Comparison of ENCODE assay signal across 8 cellular contexts in genomic region chr10:103895458-103896186, GRCh38. TPM values are rescaled to one million over a fixed set of nuclear protein-coding genes. Genes with fewer than 3 reads are reported as not detected.
A peak's percentile ranks its signal among the peaks of the same experiment; 100 is the strongest.
DNase-seq lines count a peak whose midpoint lies in the region; ATAC-seq and TF ChIP-seq lines count a peak whose summit lies in the region.

No MANE protein-coding gene starts in this region.

- peak overlapping the region; percentile 93 to 96 for H3K27ac Mint-ChIP-seq in T-cell

- DNase-seq in EL, result peak; percentile 68
- no peak for DNase-seq in T-cell
- DNase-seq in fibroblast of lung (ENCODE audit: low read depth in 2 of 2), result peak; percentile 69 to 73
- peak; percentile 86 for DNase-seq in renal cortical epithelial cell (ENCODE audit: low read depth)
- DNase-seq in COLO668 (lab: John Stamatoyannopoulos, UW; ENCODE audit: unreplicated experiment), result no peak
- DNase-seq in DMS79 (lab: John Stamatoyannopoulos, UW), result no peak

- H3K27ac ChIP-seq in fibroblast of lung (ENCODE audit: insufficient read depth, low read length), result peak overlapping the region; percentile 65

- TF ChIP-seq CTCF in fibroblast of lung (conservative IDR thresholded peaks at IDR 0.05 in 1 of 2, IDR thresholded peaks at IDR 0.05 in 1 of 2; ENCODE audit: low read depth in 1 of 2, low read length in 2 of 2), result no peak

- no peaks in the 10 kb centered on the region for H3K9me3 ChIP-seq in fibroblast of lung (ENCODE audit: control insufficient read depth, insufficient read depth, low read depth, low read length)

- H3K79me2 ChIP-seq in fibroblast of lung (ENCODE audit: control insufficient read depth, insufficient read depth, low read length), result no peaks in the 10 kb centered on the region

- no peak overlapping the region for H2AFZ ChIP-seq in fibroblast of lung (ENCODE audit: low read length)

- ATAC-seq in T-cell (replicated peaks in 1 of 4) (peak in 1 of 4 experiments; percentile 50), GM19395 (IDR thresholded peaks at IDR 0.05; ENCODE audit: unreplicated experiment) (no peak), HG03135 (IDR thresholded peaks at IDR 0.05; ENCODE audit: unreplicated experiment) (no peak)

- peaks cover 17% of the 10 kb centered on the region for H3K4me1 ChIP-seq in fibroblast of lung (ENCODE audit: control insufficient read depth, extremely low read depth, insufficient read depth, low read length)

- POLR2A ChIA-PET in T-cell (lab: Charles Lee), result no interaction called here

- peaks cover 34 to 54% (median 38%) of the 10 kb centered on the region in 3 donors for H3K4me1 Mint-ChIP-seq in T-cell

- no peaks in the 10 kb centered on the region for H3K27me3 Mint-ChIP-seq in T-cell

- no peaks in the 10 kb centered on the region for H4K20me1 ChIP-seq in fibroblast of lung (ENCODE audit: control insufficient read depth, extremely low read depth, insufficient read depth, low read length)

- H3K36me3 Mint-ChIP-seq in T-cell, result peaks cover 56% of the 10 kb centered on the region

- no peak overlapping the region for H3K9ac ChIP-seq in fibroblast of lung (ENCODE audit: insufficient read depth, low read length)

- no peak overlapping the region for H3K4me3 ChIP-seq in fibroblast of lung (replicated peaks in 1 of 4; ENCODE audit: control extremely low read depth in 1 of 4, insufficient read depth in 1 of 4, low read depth in 3 of 4, low read length in 4 of 4)

- H3K4me3 Mint-ChIP-seq in T-cell, result no peak overlapping the region

- no peaks in the 10 kb centered on the region for H3K9me3 Mint-ChIP-seq in T-cell

- no peaks in the 10 kb centered on the region for H3K27me3 ChIP-seq in fibroblast of lung (ENCODE audit: control insufficient read depth, insufficient read depth, low read length)

- CTCF ChIA-PET in T-cell (lab: Charles Lee), result no interaction called here

- H3K4me2 ChIP-seq in fibroblast of lung (ENCODE audit: extremely low read depth, insufficient read depth, low read length), result peak overlapping the region; percentile 28

- H3K36me3 ChIP-seq in fibroblast of lung (ENCODE audit: control insufficient read depth, insufficient read depth, low read length), result peaks cover 5% of the 10 kb centered on the region

RNA-seq across cellular contexts. Expression of gene STN1, which starts 22.4 kb away (rescaled TPM):
- 10 to 100 TPM; 37.6 to 47.5 (median 41.8) TPM for total RNA-seq in T-cell
- total RNA-seq in fibroblast of lung, result 27.0 and 36.5 TPM in 2 replicates
- polyA plus RNA-seq in fibroblast of lung, result 21.7 and 22.1 TPM in 2 replicates
- polyA plus RNA-seq in fibroblast of lung (2012), result 15.6 and 16.8 TPM in 2 replicates
- polyA minus RNA-seq in fibroblast of lung (ENCODE audit: low replicate concordance), result 13.7 and 17.2 TPM in 2 replicates
- total RNA-seq in renal cortical epithelial cell, result 27.7 and 36.8 TPM in 2 replicates

RNA-seq across cellular contexts. Expression of gene SH3PXD2A, which starts 40.2 kb away (rescaled TPM):
- total RNA-seq in T-cell, result 10 to 100 TPM in 2 of 5 donors, 1 to 10 TPM in 3; 5.8 to 11.8 (median 9.8) TPM
- total RNA-seq in fibroblast of lung, result 26.2 and 33.2 TPM in 2 replicates
- 20.2 and 25.5 TPM in 2 replicates for polyA plus RNA-seq in fibroblast of lung
- polyA plus RNA-seq in fibroblast of lung (2012), result 23.5 and 36.1 TPM in 2 replicates
- 41.5 and 48.2 TPM in 2 replicates for polyA minus RNA-seq in fibroblast of lung (ENCODE audit: low replicate concordance)
- total RNA-seq in renal cortical epithelial cell, result 1.7 and 8.2 TPM in 2 replicates

Comparison
In these comparisons a context has a peak if more than half of its experiments do, and no peak if none do; other contexts are left out.
1. DNase-seq: peak in EL (single experiment), fibroblast of lung (2 of 2) and renal cortical epithelial cell (single experiment); none in T-cell (0 of 34), COLO668 (single experiment) and DMS79 (single experiment).